13 cellular contexts compared by ENCODE assay signal in genomic region chr2:172208881-172209325, GRCh38.
DNase-seq lines count a peak whose midpoint lies in the region; ATAC-seq and TF ChIP-seq lines count a peak whose summit lies in the region.
"Had no signal": no experiment of that assay in that cellular context is flagged by ENCODE, and none has a peak within 500 bp of the region (broad histone marks: within the 10 kb centered on the region; RNA-seq: fewer than 3 reads in every experiment).

No MANE protein-coding gene starts in this region.

- H3K79me2 ChIP-seq in MM.1S (ENCODE audit: low read length): no peaks in the 10 kb centered on the region

- ATAC-seq in left lung: peak; percentile 50
- no peak for ATAC-seq in HG03457 (IDR thresholded peaks at IDR 0.05; ENCODE audit: unreplicated experiment)
- ATAC-seq: left ventricle myocardium superior had no signal

- TF ChIP-seq CTCF in MM.1S (IDR thresholded peaks at IDR 0.05; ENCODE audit: low read length): no peak
- TF ChIP-seq CTCF in left lung (IDR thresholded peaks at IDR 0.05): no peak
- no peak for TF ChIP-seq CTCF in GM20000 (IDR thresholded peaks at IDR 0.05; ENCODE audit: extremely low read depth, missing control alignments)

- H2AFZ ChIP-seq in MM.1S (ENCODE audit: low read length): 0 out of 2 replicates have a peak overlapping the region, but pooled peaks have one; percentile 9

- intact Hi-C loops in left lung (cut with DNase I): no loop called here

- no peaks in the 10 kb centered on the region for H3F3A ChIP-seq in MM.1S (ENCODE audit: insufficient read depth, low read length)

- no peak for DNase-seq in MM.1S
- peak; percentile 48 for DNase-seq in adipocyte (ENCODE audit: low read depth)
- DNase-seq in left lung: no peak
- no peak for DNase-seq in germinal center (ENCODE audit: low spot score)
- no peak for DNase-seq in GM20000 (ENCODE audit: low spot score)
- no peak for DNase-seq in activated CD4-positive, alpha-beta T cell treated with anti-CD3 and anti-CD28 coated beads for 48 hours
- DNase-seq: activated effector memory CD4-positive, alpha-beta T cell treated with anti-CD3 and anti-CD28 coated beads, Interleukin-2, amount 50 U/mL, for 16 hours; CD4-positive, alpha-beta T cell; cerebellar nuclear complex; left ventricle myocardium superior; NCI-H446 treated with DMSO at 0.1 percent for 48 hours had no signal

- H4K20me1 ChIP-seq in BLaER1 treated with 17β-estradiol and CSF1 and Interleukin-3, amounts not matched to agents 10 nM and 100 nM: no peaks in the 10 kb centered on the region
- no peaks in the 10 kb centered on the region for H4K20me1 ChIP-seq in MM.1S (ENCODE audit: insufficient read depth, low read length)

- H3K27me3 ChIP-seq in BLaER1 treated with 17β-estradiol and CSF1 and Interleukin-3, amounts not matched to agents 10 nM and 100 nM: no peaks in the 10 kb centered on the region
- H3K27me3 ChIP-seq in MM.1S (replicated peaks; ENCODE audit: insufficient read depth, low read length) (no peaks in the 10 kb centered on the region), adipocyte (replicated peaks; ENCODE audit: control insufficient read depth, insufficient read depth, low read length) (no peaks in the 10 kb centered on the region), left lung (no peaks in the 10 kb centered on the region)

- H3K4me3 ChIP-seq in BLaER1 treated with 17β-estradiol and CSF1 and Interleukin-3, amounts not matched to agents 10 nM and 100 nM: no peak overlapping the region
- H3K4me3 ChIP-seq in MM.1S (ENCODE audit: low read length) (no peak overlapping the region), adipocyte (ENCODE audit: low read length) (no peak overlapping the region), left lung (no peak overlapping the region)

- peak overlapping the region; percentile 19 to 81 (median 45); a peak in 20 of 22 replicates for H3K4me2 ChIP-seq in BLaER1 treated with 17β-estradiol and CSF1 and Interleukin-3, amounts not matched to agents 10 nM and 100 nM
- 0 out of 2 replicates have a peak overlapping the region, but pooled peaks have one; percentile 21 for H3K4me2 ChIP-seq in MM.1S (ENCODE audit: low read depth, low read length)

- peak overlapping the region in 6 of 11 experiments; percentile 12 to 66 (median 50); a peak in 11 of 22 replicates for H3K27ac ChIP-seq in BLaER1 treated with 17β-estradiol and CSF1 and Interleukin-3, amounts not matched to agents 10 nM and 100 nM
- H3K27ac ChIP-seq in MM.1S (ENCODE audit: low read length): no peak overlapping the region
- peak overlapping the region in 1 of 2 donors; percentile 23 for H3K27ac ChIP-seq in left lung

- H3K9me3 ChIP-seq in BLaER1 treated with 17β-estradiol and CSF1 and Interleukin-3, amounts not matched to agents 10 nM and 100 nM (replicated peaks in 1 of 11): no peaks in the 10 kb centered on the region
- H3K9me3 ChIP-seq in MM.1S (replicated peaks; ENCODE audit: insufficient read depth, low read length): no peaks in the 10 kb centered on the region
- no peaks in the 10 kb centered on the region for H3K9me3 ChIP-seq in adipocyte (ENCODE audit: control insufficient read depth, low read length)
- H3K9me3 ChIP-seq in left lung: no peaks in the 10 kb centered on the region

- H3K4me1 ChIP-seq in BLaER1 treated with 17β-estradiol and CSF1 and Interleukin-3, amounts not matched to agents 10 nM and 100 nM: peaks cover 0 to 37% (median 21%) of the 10 kb centered on the region in 10 experiments; a peak in 16 of 20 replicates
- H3K4me1 ChIP-seq in MM.1S (ENCODE audit: low read length): peaks cover 11% of the 10 kb centered on the region
- H3K4me1 ChIP-seq in adipocyte (ENCODE audit: control insufficient read depth, insufficient read depth, low read length): peaks cover 14% of the 10 kb centered on the region
- peaks cover 0 to 25% of the 10 kb centered on the region in 2 donors for H3K4me1 ChIP-seq in left lung

- no peaks in the 10 kb centered on the region for H3K36me3 ChIP-seq in BLaER1 treated with 17β-estradiol and CSF1 and Interleukin-3, amounts not matched to agents 10 nM and 100 nM
- H3K36me3 ChIP-seq in MM.1S (replicated peaks; ENCODE audit: insufficient read depth, low read length): no peaks in the 10 kb centered on the region
- H3K36me3 ChIP-seq in adipocyte (ENCODE audit: control insufficient read depth, insufficient read depth, low read length, severe bottlenecking): no peaks in the 10 kb centered on the region
- H3K36me3 ChIP-seq in left lung: no peaks in the 10 kb centered on the region

- H3K9ac ChIP-seq in BLaER1 treated with 17β-estradiol and CSF1 and Interleukin-3, amounts not matched to agents 10 nM and 100 nM: peak overlapping the region in 3 of 11 experiments; percentile 19 to 49 (median 27); a peak in 4 of 22 replicates
- H3K9ac ChIP-seq in MM.1S (ENCODE audit: low read length) (no peak overlapping the region), adipocyte (ENCODE audit: low read length) (no peak overlapping the region)

- no peaks in the 10 kb centered on the region for H3K9me2 ChIP-seq in MM.1S (replicated peaks; ENCODE audit: insufficient read depth, low read length)
